ENCODE assay signal across 15 cellular contexts in genomic region chr3:66400381-66401156, GRCh38.
DNase-seq lines count a peak whose midpoint lies in the region; ATAC-seq and TF ChIP-seq lines count a peak whose summit lies in the region.
"Had no signal": no experiment of that assay in that cellular context is flagged by ENCODE, and none has a peak within 500 bp of the region (broad histone marks: within the 10 kb centered on the region; RNA-seq: fewer than 3 reads in every experiment).

No MANE protein-coding gene starts in this region.

- H3K4me3 ChIP-seq in BLaER1 (0 out of 2 replicates have a peak overlapping the region, but pooled peaks have one; percentile 16), RWPE2 (ENCODE audit: severe bottlenecking) (no peak overlapping the region), rectal smooth muscle tissue (ENCODE audit: low read length) (no peak overlapping the region), aorta (ENCODE audit: low read length in 2 of 2) (no peak overlapping the region)

- peaks cover 89% of the 10 kb centered on the region for H4K20me1 ChIP-seq in BLaER1

- H3K4me3 Mint-ChIP-seq in endothelial cell (ENCODE audit: unreplicated experiment), result no peak overlapping the region
- H3K4me3 Mint-ChIP-seq: activated naive CD4-positive, alpha-beta T cell treated with anti-CD3 and anti-CD28 coated beads for 36 hours; naive B cell had no signal

- H3K36me3 ChIP-seq in BLaER1, result peaks cover 94% of the 10 kb centered on the region
- peaks cover 6% of the 10 kb centered on the region; the same call in 1 of the 2 replicates for H3K36me3 ChIP-seq in RWPE2 (ENCODE audit: low read depth)
- peaks cover 27% of the 10 kb centered on the region for H3K36me3 ChIP-seq in rectal smooth muscle tissue (ENCODE audit: control insufficient read depth, insufficient read depth, low read length)
- H3K36me3 ChIP-seq in aorta (ENCODE audit: control insufficient read depth in 1 of 2, insufficient read depth in 2 of 2, low read length in 1 of 2), result no peaks in the 10 kb centered on the region

- peak overlapping the region; percentile 11 for H3K9ac ChIP-seq in BLaER1
- no peak overlapping the region for H3K9ac ChIP-seq in rectal smooth muscle tissue (ENCODE audit: low read length)

- peaks cover 33% of the 10 kb centered on the region for H3K36me3 Mint-ChIP-seq in endothelial cell (ENCODE audit: low read depth, unreplicated experiment)
- H3K36me3 Mint-ChIP-seq: naive B cell had no signal

- H3K27me3 Mint-ChIP-seq in endothelial cell (ENCODE audit: unreplicated experiment), result peaks cover 18% of the 10 kb centered on the region

- intact Hi-C loops in aorta (cut with DNase I), result loop anchor here (10.0 kb wide), 4 partner anchors 126 to 224 kb away; no protein-coding TSS in a partner anchor

- WGBS in aorta, 2 donors, result 36 to 43% methylated on average over 15 of the region's 15 CpGs

- DNase-seq in RWPE2 (ENCODE audit: low spot score) (peak; percentile 17), endothelial cell (ENCODE audit: low spot score) (no peak), aorta (no peak), OCI-M1 (lab: John Stamatoyannopoulos, UW) (no peak)
- DNase-seq: activated naive CD4-positive, alpha-beta T cell treated with anti-CD3 and anti-CD28 coated beads for 36 hours; erythroblast; GOT3; kidney; naive B cell; PC-3; stimulated activated naive CD4-positive, alpha-beta T cell had no signal

- no peaks in the 10 kb centered on the region for H3K9me3 Mint-ChIP-seq in endothelial cell (ENCODE audit: unreplicated experiment)
- H3K9me3 Mint-ChIP-seq: activated naive CD4-positive, alpha-beta T cell treated with anti-CD3 and anti-CD28 coated beads for 36 hours; naive B cell had no signal

- peak overlapping the region; percentile 69 for H3K27ac ChIP-seq in BLaER1
- H3K27ac ChIP-seq in RWPE2 (ENCODE audit: poor library complexity, severe bottlenecking), result no peak overlapping the region
- peak overlapping the region; percentile 10 for H3K27ac ChIP-seq in rectal smooth muscle tissue (ENCODE audit: low read depth, low read length)
- H3K27ac ChIP-seq in aorta (ENCODE audit: low read depth in 1 of 2, low read length in 2 of 2), result peak overlapping the region in 1 of 2 donors; percentile 29

- H3K27ac Mint-ChIP-seq in endothelial cell (ENCODE audit: unreplicated experiment), result peak overlapping the region; percentile 61
- H3K27ac Mint-ChIP-seq: activated naive CD4-positive, alpha-beta T cell treated with anti-CD3 and anti-CD28 coated beads for 36 hours had no signal

- H3K4me2 ChIP-seq in BLaER1, result peak overlapping the region; percentile 94

- TF ChIP-seq CTCF in RWPE2 (IDR thresholded peaks at IDR 0.05; ENCODE audit: poor library complexity, severe bottlenecking) (no peak), endothelial cell (IDR thresholded peaks at IDR 0.05; ENCODE audit: unreplicated experiment) (no peak)

- H3K4me1 ChIP-seq in BLaER1 (peaks cover 100% of the 10 kb centered on the region), RWPE2 (ENCODE audit: insufficient read depth, poor library complexity, severe bottlenecking) (no peaks in the 10 kb centered on the region), rectal smooth muscle tissue (ENCODE audit: control insufficient read depth, insufficient read depth, low read length) (peaks cover 61% of the 10 kb centered on the region), aorta (ENCODE audit: control insufficient read depth in 1 of 2, insufficient read depth in 2 of 2, low read length in 2 of 2) (peaks cover 0 to 4% of the 10 kb centered on the region in 2 donors)

- ATAC-seq in RWPE2 (ENCODE audit: low read depth) (no peak), HG03097 (IDR thresholded peaks at IDR 0.05; ENCODE audit: low FRiP score, unreplicated experiment) (no peak), aorta (ENCODE audit: low FRiP score) (no peak), HG02973 (IDR thresholded peaks at IDR 0.05; ENCODE audit: unreplicated experiment) (no peak)
- ATAC-seq: PC-3 had no signal

- H3K4me1 Mint-ChIP-seq in endothelial cell (ENCODE audit: unreplicated experiment), result peaks cover 14% of the 10 kb centered on the region

- H3K27me3 ChIP-seq in BLaER1, result no peaks in the 10 kb centered on the region
- H3K27me3 ChIP-seq in RWPE2 (ENCODE audit: insufficient read depth, poor library complexity, severe bottlenecking), result no peaks in the 10 kb centered on the region
- no peaks in the 10 kb centered on the region for H3K27me3 ChIP-seq in rectal smooth muscle tissue (ENCODE audit: control insufficient read depth, insufficient read depth, low read length)
- H3K27me3 ChIP-seq in aorta (ENCODE audit: control insufficient read depth in 1 of 2, insufficient read depth in 2 of 2, low read length in 1 of 2), result no peaks in the 10 kb centered on the region

- H3K9me3 ChIP-seq in BLaER1 (no peaks in the 10 kb centered on the region), RWPE2 (ENCODE audit: severe bottlenecking) (no peaks in the 10 kb centered on the region), aorta (ENCODE audit: control insufficient read depth, low read length) (no peaks in the 10 kb centered on the region)
